31 cellular contexts compared by ENCODE assay signal in genomic region chr9:111833941-111834340, GRCh38. TPM values are rescaled to one million over a fixed set of nuclear protein-coding genes. Genes with fewer than 3 reads are reported as not detected.
A peak's percentile ranks its signal among the peaks of the same experiment; 100 is the strongest.
DNase-seq lines count a peak whose midpoint lies in the region; ATAC-seq and TF ChIP-seq lines count a peak whose summit lies in the region.
"Had no signal": no experiment of that assay in that cellular context is flagged by ENCODE, and none has a peak within 500 bp of the region (broad histone marks: within the 10 kb centered on the region; RNA-seq: fewer than 3 reads in every experiment).

No MANE protein-coding gene starts in this region.

- no peaks in the 10 kb centered on the region for H3K9me3 ChIP-seq in adrenal gland (replicated peaks in 1 of 3)
- H3K9me3 ChIP-seq: BLaER1, mucosa of descending colon, ovary, spleen, upper lobe of right lung had no signal

- ATAC-seq in esophagus mucosa (peak; percentile 83), HG02884 (IDR thresholded peaks at IDR 0.05; ENCODE audit: unreplicated experiment) (no peak), GM21447 (IDR thresholded peaks at IDR 0.05; ENCODE audit: unreplicated experiment) (no peak)
- ATAC-seq: activated CD4-positive, alpha-beta T cell treated with anti-CD3 and anti-CD28 coated beads for 36 hours; HepG2; mucosa of descending colon; natural killer cell treated with Interleukin-12 subunit alpha and Interleukin-12 subunit beta and Interleukin-15 and Interleukin-18, amount 100 ng/mL, for 72 hours; upper lobe of right lung had no signal

- TF ChIP-seq CTCF in adrenal gland (IDR thresholded peaks at IDR 0.05): no peak

- no peak for TF ChIP-seq POLR2A in adrenal gland (IDR thresholded peaks at IDR 0.05)

- no peak overlapping the region for H3K4me3 ChIP-seq in adrenal gland
- H3K4me3 ChIP-seq: BLaER1, mucosa of descending colon, ovary, spleen, upper lobe of right lung had no signal

- no peaks in the 10 kb centered on the region for H3K36me3 ChIP-seq in adrenal gland (replicated peaks in 1 of 2)
- H3K36me3 ChIP-seq: BLaER1, ovary, spleen, upper lobe of right lung had no signal

- WGBS in adrenal gland, 4 donors: 37 to 60% (median 47%) methylated on average over 4 of the region's 4 CpGs

- peaks cover 2 to 3% of the 10 kb centered on the region in 2 donors for H3K4me1 ChIP-seq in adrenal gland (replicated peaks in 1 of 2)
- H3K4me1 ChIP-seq: upper lobe of right lung had no signal

- peak overlapping the region in 1 of 5 donors; percentile 58 for H3K27ac ChIP-seq in adrenal gland
- H3K27ac ChIP-seq in substantia nigra (ENCODE audit: low read depth, low read length, poor library complexity, severe bottlenecking): no peak overlapping the region
- H3K27ac ChIP-seq: BLaER1, ovary, spleen, upper lobe of right lung had no signal

- DNase-seq in EL: peak; percentile 65
- peak in 4 of 7 donors; percentile 35 to 63 (median 41) for DNase-seq in adrenal gland
- DNase-seq in iris pigment epithelial cell (ENCODE audit: low read depth): peak; percentile 91
- no peak for DNase-seq in central memory CD4-positive, alpha-beta T cell
- no peak for DNase-seq in substantia nigra (lab: John Stamatoyannopoulos, UW)
- DNase-seq: activated CD4-positive, alpha-beta T cell treated with anti-CD3 and anti-CD28 coated beads for 36 hours; activated gamma-delta T cell; activated naive CD8-positive, alpha-beta T cell treated with anti-CD3 and anti-CD28 coated beads, Interleukin-2, amount 10 ng/mL, durations not matched to agents 7 days and 5 days; COR-L47; DMS79 treated with DMSO at 0.1 percent for 48 hours; islet precursor cell; mucosa of descending colon; NCI-H1048; NCI-H187 treated with DMSO at 0.1 percent for 48 hours; NCI-H526; NK-92 treated with Interleukin-12 subunit alpha and Interleukin-12 subunit beta, amount 100 ng/mL, for 24 hours; ovary; SHP77 treated with DMSO at 0.1 percent for 48 hours; spleen; stimulated activated CD4-positive, alpha-beta T cell treated with anti-CD3 and anti-CD28 coated beads, Interleukin-2, amount 100 ng/mL, for 48 hours; upper lobe of right lung had no signal

- H3K27me3 ChIP-seq in adrenal gland: no peaks in the 10 kb centered on the region
- H3K27me3 ChIP-seq: BLaER1, ovary, spleen, upper lobe of right lung had no signal

- intact Hi-C loops in adrenal gland (cut with DNase I): loop anchor here (5.0 to 10.0 kb wide), 3 partner anchors 61 to 243 kb away; partner anchors contain the start of gene UGCG (in 1 of the 2)

RNA-seq across cellular contexts. Expression of gene SHOC1, which starts 39.2 kb away (rescaled TPM):
- total RNA-seq in adrenal gland: 1 to 10 TPM in 6 of 8 donors, under 1 TPM in 2; 0.11 to 8.2 (median 2.7) TPM
- polyA plus RNA-seq in adrenal gland: 1 to 10 TPM in 2 of 3 donors, under 1 TPM in 1; 0.57 to 4.8 (median 3.0) TPM
- total RNA-seq in esophagus mucosa: 0.56 TPM
- total RNA-seq: activated CD4-positive, alpha-beta T cell treated with anti-CD3 and anti-CD28 coated beads for 36 hours; activated naive CD8-positive, alpha-beta T cell treated with anti-CD3 and anti-CD28 coated beads, Interleukin-2, amount 10 ng/mL, durations not matched to agents 7 days and 5 days; chondrocyte; endothelial cell of umbilical vein; HepG2; LHCN-M2; mucosa of descending colon; natural killer cell treated with Interleukin-12 subunit alpha and Interleukin-12 subunit beta and Interleukin-15 and Interleukin-18, amount 100 ng/mL, for 72 hours; subcutaneous adipose tissue; upper lobe of right lung had no signal
- polyA plus RNA-seq: endothelial cell of umbilical vein, HepG2, spleen had no signal

Comparison
In these comparisons a context has a peak if more than half of its experiments do, and no peak if none do; other contexts are left out.
1. DNase-seq: peak in EL (single experiment), adrenal gland (4 of 7) and iris pigment epithelial cell (single experiment); none in central memory CD4-positive, alpha-beta T cell (single experiment) and substantia nigra (0 of 49).